11 cellular contexts compared by ENCODE assay signal in the genomic region with DNA sequence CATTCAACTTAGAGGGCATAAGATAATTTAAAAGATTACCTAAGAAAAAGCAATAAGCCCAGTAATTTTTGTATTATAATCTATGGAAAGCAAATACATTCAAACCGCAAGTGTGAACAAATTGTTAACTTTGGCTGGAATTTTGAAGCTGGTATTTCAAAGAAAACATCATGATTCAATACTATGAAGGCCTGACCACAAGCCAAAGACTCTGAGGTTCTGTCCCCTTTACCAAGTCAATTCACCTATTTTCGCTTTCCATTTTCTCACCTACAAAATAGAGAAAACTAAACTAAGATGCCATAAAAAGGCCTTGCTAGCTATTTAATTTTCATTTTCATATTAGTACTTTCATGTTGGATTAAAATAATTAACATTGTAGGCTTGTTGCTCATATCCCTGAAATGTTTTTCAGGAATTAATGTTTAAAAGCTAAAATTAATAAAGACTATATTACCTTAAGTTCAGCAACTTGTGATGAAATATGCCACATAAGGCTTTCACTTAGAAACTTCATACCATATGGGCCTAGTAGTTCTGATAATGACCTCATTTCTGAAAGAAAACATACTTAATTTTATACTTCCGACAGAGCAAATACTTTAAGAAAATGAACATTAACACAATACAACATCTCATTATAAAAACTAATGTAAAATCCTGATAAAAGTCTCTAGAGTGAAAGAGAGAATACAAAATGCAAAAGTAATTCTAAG.
DNase-seq lines count a peak whose midpoint lies in the region; ATAC-seq and TF ChIP-seq lines count a peak whose summit lies in the region.
"Had no signal": no experiment of that assay in that cellular context is flagged by ENCODE, and none has a peak within 500 bp of the region (broad histone marks: within the 10 kb centered on the region; RNA-seq: fewer than 3 reads in every experiment).

No MANE protein-coding gene starts in this region.

- WGBS in aorta, 2 donors, result 13 to 16% methylated on average over 3 of the region's 3 CpGs
- 88% methylated on average over 3 of the region's 3 CpGs for WGBS in right cardiac atrium

- in situ Hi-C loops in GM13976 (cut with MboI; ENCODE audit: low sequenced_read_pairs, unreplicated experiment), result no loop called here
- in situ Hi-C loops in astrocyte of the spinal cord (cut with HindIII; ENCODE audit: low sequenced_read_pairs), result no loop called here

- no peaks in the 10 kb centered on the region for H3K9me3 ChIP-seq in aorta (ENCODE audit: control insufficient read depth, low read length)
- H3K9me3 ChIP-seq in right cardiac atrium (ENCODE audit: control insufficient read depth, low read length), result no peaks in the 10 kb centered on the region
- H3K9me3 ChIP-seq: heart right ventricle had no signal

- DNase-seq in GM13976 (ENCODE audit: low spot score) (peak; percentile 20), GM20000 (ENCODE audit: low spot score) (peak; percentile 8), astrocyte of the spinal cord (ENCODE audit: low read depth, low spot score) (peak; percentile 81), aorta (no peak), right cardiac atrium (no peak)
- DNase-seq: heart right ventricle, retina had no signal

- intact Hi-C loops in aorta (cut with DNase I) (no loop called here), right cardiac atrium (cut with DNase I) (no loop called here)

- H3K27ac ChIP-seq in aorta (ENCODE audit: low read depth in 1 of 2, low read length in 2 of 2), result no peak overlapping the region
- H3K27ac ChIP-seq in right cardiac atrium (ENCODE audit: low read length), result no peak overlapping the region
- H3K27ac ChIP-seq: C4-2B, heart right ventricle had no signal

- H3K27me3 ChIP-seq in aorta (ENCODE audit: control insufficient read depth in 1 of 2, insufficient read depth in 2 of 2, low read length in 1 of 2) (no peaks in the 10 kb centered on the region), right cardiac atrium (ENCODE audit: control insufficient read depth, insufficient read depth) (no peaks in the 10 kb centered on the region)
- H3K27me3 ChIP-seq: heart right ventricle had no signal

- H3K4me3 ChIP-seq in astrocyte of the spinal cord (ENCODE audit: low read depth, low read length), result no peak overlapping the region
- no peak overlapping the region for H3K4me3 ChIP-seq in aorta (ENCODE audit: low read length in 2 of 2)
- H3K4me3 ChIP-seq in right cardiac atrium (ENCODE audit: low read length), result no peak overlapping the region
- H3K4me3 ChIP-seq: heart right ventricle had no signal

- no peaks in the 10 kb centered on the region for H3K36me3 ChIP-seq in aorta (ENCODE audit: control insufficient read depth in 1 of 2, insufficient read depth in 2 of 2, low read length in 1 of 2)

- H3K4me1 ChIP-seq in aorta (ENCODE audit: control insufficient read depth in 1 of 2, insufficient read depth in 2 of 2, low read length in 2 of 2) (no peaks in the 10 kb centered on the region), right cardiac atrium (ENCODE audit: control insufficient read depth, insufficient read depth, low read length) (no peaks in the 10 kb centered on the region)

- TF ChIP-seq CTCF in GM13976 (IDR thresholded peaks at IDR 0.05; ENCODE audit: borderline replicate concordance, control extremely low read depth, extremely low read depth, insufficient read depth, missing control alignments), result no peak
- no peak for TF ChIP-seq CTCF in GM20000 (IDR thresholded peaks at IDR 0.05; ENCODE audit: extremely low read depth, missing control alignments)
- TF ChIP-seq CTCF in astrocyte of the spinal cord (IDR thresholded peaks at IDR 0.05; ENCODE audit: low read depth, low read length), result no peak

- ATAC-seq in HG03097 (IDR thresholded peaks at IDR 0.05; ENCODE audit: low FRiP score, unreplicated experiment), result peak; percentile 78
- ATAC-seq in HG02970 (IDR thresholded peaks at IDR 0.05; ENCODE audit: low FRiP score, unreplicated experiment), result no peak
- ATAC-seq in GM18861 (IDR thresholded peaks at IDR 0.05; ENCODE audit: unreplicated experiment), result no peak
- ATAC-seq in aorta (ENCODE audit: low FRiP score), result no peak
- no peak for ATAC-seq in right cardiac atrium
- ATAC-seq: heart right ventricle had no signal

Comparison
In these comparisons a context has a peak if more than half of its experiments do, and no peak if none do; other contexts are left out.
1. DNase-seq: peak in GM13976 (single experiment), GM20000 (single experiment) and astrocyte of the spinal cord (single experiment); none in aorta (0 of 2) and right cardiac atrium (0 of 3).